20 cellular contexts compared by ENCODE assay signal in the genomic region with DNA sequence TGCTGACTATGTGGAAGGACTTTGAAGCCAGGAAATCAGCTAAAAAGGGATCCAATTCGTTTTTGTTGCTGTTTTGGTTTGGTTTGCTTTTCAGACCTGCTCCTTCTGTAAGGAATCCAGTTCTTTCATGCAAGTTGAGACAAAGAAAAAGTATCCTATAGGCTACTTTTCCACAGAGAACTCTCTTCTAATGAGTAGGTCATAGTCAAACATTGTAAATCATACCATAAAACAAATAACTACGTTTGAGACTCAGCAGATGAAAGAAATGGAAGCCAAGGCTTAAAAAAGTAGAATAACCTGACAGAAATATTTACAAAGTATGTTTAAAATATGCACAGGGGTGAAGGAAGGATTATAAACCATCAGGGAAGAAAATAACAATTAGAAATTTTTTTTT. TPM values are rescaled to one million over a fixed set of nuclear protein-coding genes. Genes with fewer than 3 reads are reported as not detected.
DNase-seq lines count a peak whose midpoint lies in the region; ATAC-seq and TF ChIP-seq lines count a peak whose summit lies in the region.
"Had no signal": no experiment of that assay in that cellular context is flagged by ENCODE, and none has a peak within 500 bp of the region (broad histone marks: within the 10 kb centered on the region; RNA-seq: fewer than 3 reads in every experiment).

No MANE protein-coding gene starts in this region.

- no peaks in the 10 kb centered on the region for H3K36me3 ChIP-seq in mucosa of descending colon (ENCODE audit: low read depth)
- H3K36me3 ChIP-seq in uterus, result no peaks in the 10 kb centered on the region
- no peaks in the 10 kb centered on the region for H3K36me3 ChIP-seq in Karpas-422 (ENCODE audit: insufficient read depth, low read length)

- no peaks in the 10 kb centered on the region for H3K9me2 ChIP-seq in Karpas-422 (replicated peaks; ENCODE audit: insufficient read depth, low read length)

- DNase-seq in LoVo (ENCODE audit: low spot score) (peak; percentile 25), fibroblast of villous mesenchyme (ENCODE audit: low read depth) (peak; percentile 14), mucosa of descending colon (no peak), uterus (no peak), Karpas-422 (no peak), GM10266 (ENCODE audit: extremely low spot score) (no peak)
- DNase-seq in activated naive CD4-positive, alpha-beta T cell treated with anti-CD3 and anti-CD28 coated beads, Interleukin-2, amount 50 U/mL, for 72 hours (ENCODE audit: low spot score in 2 of 2), result no peak
- DNase-seq: AML-193; CD4-positive, alpha-beta memory T cell; DMS153; DMS79; GDM1; GOT3; H7; HFFc6 had no signal

- H3K27me3 ChIP-seq in uterus, result no peaks in the 10 kb centered on the region
- no peaks in the 10 kb centered on the region for H3K27me3 ChIP-seq in Karpas-422 (ENCODE audit: low read length)

- intact Hi-C loops in mucosa of descending colon (cut with DNase I, micrococcal nuclease), result no loop called here
- intact Hi-C loops in uterus (cut with DNase I; ENCODE audit: low total_unique reads), result no loop called here

- H4K20me1 ChIP-seq in Karpas-422 (ENCODE audit: insufficient read depth, low read depth, low read length), result no peaks in the 10 kb centered on the region

- no peak for TF ChIP-seq POLR2A in uterus (IDR thresholded peaks at IDR 0.05)

- H3K79me2 ChIP-seq in Karpas-422 (ENCODE audit: low read length), result no peaks in the 10 kb centered on the region

- peaks cover 4% of the 10 kb centered on the region for H3K9me3 ChIP-seq in mucosa of descending colon
- H3K9me3 ChIP-seq in uterus, result no peaks in the 10 kb centered on the region
- no peaks in the 10 kb centered on the region for H3K9me3 ChIP-seq in Karpas-422 (ENCODE audit: low read length)
- H3K9me3 ChIP-seq: A549 had no signal

- H3K9ac ChIP-seq in Karpas-422 (ENCODE audit: low read length), result no peak overlapping the region

- ATAC-seq in mucosa of descending colon, result peak; percentile 38
- no peak for ATAC-seq in activated naive CD4-positive, alpha-beta T cell treated with anti-CD3 and anti-CD28 coated beads, Interleukin-2, amount 50 U/mL, for 72 hours
- ATAC-seq: A549, HCT116 had no signal

- H3K4me3 ChIP-seq in fibroblast of villous mesenchyme (ENCODE audit: low read depth, low read length), result no peak overlapping the region
- no peak overlapping the region for H3K4me3 ChIP-seq in mucosa of descending colon
- no peak overlapping the region for H3K4me3 ChIP-seq in uterus
- no peak overlapping the region for H3K4me3 ChIP-seq in Karpas-422 (ENCODE audit: low read length)
- H3K4me3 ChIP-seq: A549 had no signal

- H3K4me1 ChIP-seq in mucosa of descending colon (ENCODE audit: low read depth) (no peaks in the 10 kb centered on the region), uterus (no peaks in the 10 kb centered on the region), Karpas-422 (ENCODE audit: low read length) (no peaks in the 10 kb centered on the region)
- H3K4me1 ChIP-seq: A549 had no signal

- H3K4me2 ChIP-seq in Karpas-422 (ENCODE audit: low read depth, low read length, poor library complexity, severe bottlenecking), result no peak overlapping the region
- H3K4me2 ChIP-seq: A549 had no signal

- peaks cover 3 to 9% of the 10 kb centered on the region in 2 donors for H3K9me3 Mint-ChIP-seq in activated naive CD4-positive, alpha-beta T cell treated with anti-CD3 and anti-CD28 coated beads, Interleukin-2, amount 50 U/mL, for 72 hours

- H3K27ac ChIP-seq in uterus, result peak overlapping the region; percentile 62
- H3K27ac ChIP-seq in Karpas-422 (ENCODE audit: low read length), result no peak overlapping the region
- H3K27ac ChIP-seq: 22Rv1, A549 had no signal

- peaks cover 4 to 7% of the 10 kb centered on the region in 2 donors for H3K36me3 Mint-ChIP-seq in activated naive CD4-positive, alpha-beta T cell treated with anti-CD3 and anti-CD28 coated beads, Interleukin-2, amount 50 U/mL, for 72 hours
- H3K36me3 Mint-ChIP-seq: CD14-positive monocyte had no signal

- no peak for TF ChIP-seq CTCF in fibroblast of villous mesenchyme (IDR thresholded peaks at IDR 0.05; ENCODE audit: insufficient read depth, low read depth, low read length)
- no peak for TF ChIP-seq CTCF in mucosa of descending colon (IDR thresholded peaks at IDR 0.05)
- no peak for TF ChIP-seq CTCF in uterus (IDR thresholded peaks at IDR 0.05)
- no peak for TF ChIP-seq CTCF in GM10266 (IDR thresholded peaks at IDR 0.05; ENCODE audit: control insufficient read depth, insufficient read depth, low read depth, missing control alignments)

- H3K27ac Mint-ChIP-seq in activated naive CD4-positive, alpha-beta T cell treated with anti-CD3 and anti-CD28 coated beads, Interleukin-2, amount 50 U/mL, for 72 hours, result no peak overlapping the region
- H3K27ac Mint-ChIP-seq: CD14-positive monocyte; CD4-positive, alpha-beta memory T cell; HFFc6 had no signal

- no peak overlapping the region for H2AFZ ChIP-seq in Karpas-422 (ENCODE audit: low read length)

RNA-seq across cellular contexts. Expression of a gene that starts 37.8 kb away (rescaled TPM):
- total RNA-seq in fibroblast of villous mesenchyme, result under 0.01 TPM in 2 replicates
- under 1 TPM in 2 of 3 donors, not detected in 1; 0.26 to 0.35 TPM for total RNA-seq in mucosa of descending colon
- 1 to 10 TPM in 1 of 4 donors, under 1 TPM in 1, not detected in 2; 0.95 to 1.9 TPM for total RNA-seq in uterus
- 0.11 and 0.22 TPM in 2 replicates for total RNA-seq in Karpas-422 (2014; rRNA removed; shearing (Covaris generic); ENCODE audit: low replicate concordance)
- total RNA-seq in activated naive CD4-positive, alpha-beta T cell treated with anti-CD3 and anti-CD28 coated beads, Interleukin-2, amount 50 U/mL, for 72 hours, result not detected
- total RNA-seq: CD4-positive, alpha-beta memory T cell; Daoy; H7; HFFc6 had no signal

Comparison
In these comparisons a context has a peak if more than half of its experiments do, and no peak if none do; other contexts are left out.
1. DNase-seq: peak in LoVo (single experiment) and fibroblast of villous mesenchyme (single experiment); none in mucosa of descending colon (0 of 3), uterus (0 of 2), Karpas-422 (single experiment), activated naive CD4-positive, alpha-beta T cell treated with anti-CD3 and anti-CD28 coated beads, Interleukin-2, amount 50 U/mL, for 72 hours (0 of 2) and GM10266 (single experiment).